In genomic region chr1:194807530-194808220, GRCh38 we compare ENCODE assay signal across 33 cellular contexts.
"Had no signal": no experiment of that assay in that cellular context is flagged by ENCODE, and none has a peak within 500 bp of the region (broad histone marks: within the 10 kb centered on the region; RNA-seq: fewer than 3 reads in every experiment).

No MANE protein-coding gene starts in this region.

- H3K4me1 Mint-ChIP-seq: activated CD4-positive, alpha-beta T cell treated with anti-CD3 and anti-CD28 coated beads, Interleukin-2, amount 10 ng/mL, durations not matched to agents 24 days and 14 days; activated naive CD8-positive, alpha-beta T cell treated with anti-CD3 and anti-CD28 coated beads for 36 hours; activated T-helper 17 cell treated with anti-CD3 and anti-CD28 coated beads, Interleukin-2, amount 50 U/mL, for 72 hours; central memory CD8-positive, alpha-beta T cell; T-cell; T-helper 17 cell had no signal

- H3K9me3 ChIP-seq: colonic mucosa, SJCRH30, SK-N-SH had no signal

- H3K9ac ChIP-seq: SK-N-SH had no signal

- H3K4me2 ChIP-seq: SK-N-SH had no signal

- H3K36me3 Mint-ChIP-seq: activated naive CD8-positive, alpha-beta T cell treated with anti-CD3 and anti-CD28 coated beads for 36 hours; T-cell had no signal

- H3K27ac Mint-ChIP-seq: activated CD4-positive, alpha-beta T cell treated with anti-CD3 and anti-CD28 coated beads, Interleukin-2, amount 10 ng/mL, durations not matched to agents 24 days and 14 days; activated CD8-positive, alpha-beta T cell treated with anti-CD3 and anti-CD28 coated beads for 36 hours; activated naive CD8-positive, alpha-beta T cell treated with anti-CD3 and anti-CD28 coated beads for 36 hours; activated T-cell treated with anti-CD3 and anti-CD28 coated beads, Interleukin-2, amount 50 U/mL, for 72 hours; activated T-helper 17 cell treated with anti-CD3 and anti-CD28 coated beads, Interleukin-2, amount 50 U/mL, for 72 hours; T-cell; T-helper 17 cell had no signal

- H3K9me2 ChIP-seq: SK-N-SH had no signal

- H3K4me3 Mint-ChIP-seq: activated CD4-positive, alpha-beta T cell treated with anti-CD3 and anti-CD28 coated beads, Interleukin-2, amount 10 ng/mL, durations not matched to agents 24 days and 14 days; activated CD8-positive, alpha-beta T cell treated with anti-CD3 and anti-CD28 coated beads for 36 hours; activated naive CD8-positive, alpha-beta T cell treated with anti-CD3 and anti-CD28 coated beads for 36 hours; activated T-cell treated with anti-CD3 and anti-CD28 coated beads, Interleukin-2, amount 50 U/mL, for 72 hours; activated T-helper 17 cell treated with anti-CD3 and anti-CD28 coated beads, Interleukin-2, amount 50 U/mL, for 72 hours; central memory CD8-positive, alpha-beta T cell; T-cell; T-helper 17 cell had no signal

- H3K27ac ChIP-seq: brain microvascular endothelial cell, colonic mucosa, SJCRH30, WERI-Rb-1 had no signal

- H3K27me3 ChIP-seq: brain microvascular endothelial cell, colonic mucosa, SJCRH30 had no signal

- H3K4me3 ChIP-seq: colonic mucosa, SJCRH30 had no signal

- ATAC-seq: activated CD8-positive, alpha-beta T cell treated with anti-CD3 and anti-CD28 coated beads for 36 hours; activated T-cell treated with anti-CD3 and anti-CD28 coated beads, Interleukin-2, amount 50 U/mL, for 72 hours; activated T-helper 17 cell treated with anti-CD3 and anti-CD28 coated beads, Interleukin-2, amount 50 U/mL, for 72 hours; Panc1; T-cell; T-helper 17 cell had no signal

- H3K27me3 Mint-ChIP-seq: activated CD4-positive, alpha-beta T cell treated with anti-CD3 and anti-CD28 coated beads, Interleukin-2, amount 10 ng/mL, durations not matched to agents 24 days and 14 days; activated CD8-positive, alpha-beta T cell treated with anti-CD3 and anti-CD28 coated beads for 36 hours; activated naive CD8-positive, alpha-beta T cell treated with anti-CD3 and anti-CD28 coated beads for 36 hours; activated T-helper 17 cell treated with anti-CD3 and anti-CD28 coated beads, Interleukin-2, amount 50 U/mL, for 72 hours; central memory CD8-positive, alpha-beta T cell; T-cell had no signal

- H3K4me1 ChIP-seq: colonic mucosa, SJCRH30 had no signal

- DNase-seq: activated CD4-positive, alpha-beta T cell treated with anti-CD3 and anti-CD28 coated beads, Interleukin-2, amount 10 ng/mL, durations not matched to agents 24 days and 14 days; activated CD4-positive, alpha-beta T cell treated with anti-CD3 and anti-CD28 coated beads, Interleukin-2, amount 50 U/mL, for 4 hours; activated CD4-positive, CD25-positive, alpha-beta regulatory T cell; activated CD8-positive, alpha-beta T cell treated with anti-CD3 and anti-CD28 coated beads for 36 hours; activated effector memory CD4-positive, alpha-beta T cell treated with anti-CD3 and anti-CD28 coated beads, Interleukin-2, amount 50 U/mL, for 16 hours; activated naive CD4-positive, alpha-beta T cell; activated naive CD4-positive, alpha-beta T cell treated with anti-CD3 and anti-CD28 coated beads, Interleukin-2, amount 50 U/mL, for 16 hours; activated naive CD8-positive, alpha-beta T cell treated with anti-CD3 and anti-CD28 coated beads for 36 hours; activated T-cell treated with anti-CD3 and anti-CD28 coated beads, Interleukin-2, amount 50 U/mL, for 1 hour; activated T-cell treated with anti-CD3 and anti-CD28 coated beads, Interleukin-2, amount 50 U/mL, for 72 hours; amniotic stem cell; aorta; brain microvascular endothelial cell; colonic mucosa; Karpas-422; NCI-H1048; NCI-H1436 treated with DMSO at 0.1 percent for 48 hours; NCI-H1694 treated with DMSO at 0.1 percent for 48 hours; NCI-H2029; NCI-H2107; NCI-H2171; NCI-H510A; NCI-H526; NCI-H748 treated with DMSO at 0.1 percent for 48 hours; SHP77; SJCRH30; SK-N-SH; T-cell; T-helper 17 cell; WERI-Rb-1 had no signal

- H3K9me3 Mint-ChIP-seq: activated CD4-positive, alpha-beta T cell treated with anti-CD3 and anti-CD28 coated beads, Interleukin-2, amount 10 ng/mL, durations not matched to agents 24 days and 14 days; activated CD8-positive, alpha-beta T cell treated with anti-CD3 and anti-CD28 coated beads for 36 hours; activated naive CD8-positive, alpha-beta T cell treated with anti-CD3 and anti-CD28 coated beads for 36 hours; activated T-cell treated with anti-CD3 and anti-CD28 coated beads, Interleukin-2, amount 50 U/mL, for 72 hours; activated T-helper 17 cell treated with anti-CD3 and anti-CD28 coated beads, Interleukin-2, amount 50 U/mL, for 72 hours; central memory CD8-positive, alpha-beta T cell; T-cell had no signal

- H3K36me3 ChIP-seq: brain microvascular endothelial cell, colonic mucosa, SJCRH30, WERI-Rb-1 had no signal
